Comparison of ENCODE assay signal across 8 cellular contexts in the genomic region with DNA sequence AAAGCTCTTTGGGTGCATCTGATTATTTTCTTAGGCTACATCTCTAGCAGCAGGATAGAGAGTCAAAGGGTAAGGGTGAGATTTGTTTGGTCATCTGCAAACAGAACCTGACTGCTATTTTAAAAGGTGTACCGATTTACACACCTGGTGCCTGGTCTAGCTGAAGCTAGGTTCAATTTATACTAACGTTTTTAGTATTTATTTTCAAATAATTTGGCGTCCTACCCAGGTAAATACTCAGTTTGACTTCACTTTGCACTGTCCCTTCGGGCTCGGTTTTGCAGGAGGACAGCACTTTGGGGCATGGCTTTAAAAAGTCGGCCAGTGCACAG. TPM values are rescaled to one million over a fixed set of nuclear protein-coding genes. Genes with fewer than 3 reads are reported as not detected.
DNase-seq lines count a peak whose midpoint lies in the region; ATAC-seq lines count a peak whose summit lies in the region.

No MANE protein-coding gene starts in this region.

- POLR2A ChIA-PET in activated CD8-positive, alpha-beta T cell treated with anti-CD3 and anti-CD28 coated beads, Interleukin-2, amount 10 ng/mL, durations not matched to agents 7 days and 5 days (lab: Charles Lee): interaction anchor here (0.5 to 1.7 kb wide), 16 partner anchors 8 to 432 kb away, joined by 3 to 8 read pairs (median 4); a partner anchor contains a TSS

- DNase-seq in NCI-H510A treated with DMSO at 0.1 percent for 48 hours (lab: John Stamatoyannopoulos, UW): peak; percentile 74
- no peak for DNase-seq in NCI-H510A (lab: John Stamatoyannopoulos, UW)
- no peak for DNase-seq in activated CD8-positive, alpha-beta T cell treated with anti-CD3 and anti-CD28 coated beads, Interleukin-2, amount 10 ng/mL, durations not matched to agents 7 days and 5 days
- DNase-seq in immature natural killer cell: no peak
- DNase-seq in substantia nigra (lab: John Stamatoyannopoulos, UW): no peak
- DNase-seq in NCI-H2196 treated with DMSO at 0.1 percent for 48 hours (lab: John Stamatoyannopoulos, UW; ENCODE audit: unreplicated experiment): no peak
- no peak for DNase-seq in GM19238 (ENCODE audit: insufficient read length, low spot score)

- H3K4me3 Mint-ChIP-seq in activated CD8-positive, alpha-beta T cell treated with anti-CD3 and anti-CD28 coated beads, Interleukin-2, amount 10 ng/mL, durations not matched to agents 7 days and 5 days: peak overlapping the region; percentile 97
- H3K4me3 Mint-ChIP-seq in immature natural killer cell: peak overlapping the region; percentile 96 to 99 (median 98)

- H3K27me3 Mint-ChIP-seq in activated CD8-positive, alpha-beta T cell treated with anti-CD3 and anti-CD28 coated beads, Interleukin-2, amount 10 ng/mL, durations not matched to agents 7 days and 5 days (ENCODE audit: low read depth): no peaks in the 10 kb centered on the region
- H3K27me3 Mint-ChIP-seq in immature natural killer cell (ENCODE audit: low read depth in 3 of 3): peaks cover 6 to 18% (median 7%) of the 10 kb centered on the region in 3 donors

- H3K27ac Mint-ChIP-seq in activated CD8-positive, alpha-beta T cell treated with anti-CD3 and anti-CD28 coated beads, Interleukin-2, amount 10 ng/mL, durations not matched to agents 7 days and 5 days: peak overlapping the region; percentile 100
- peak overlapping the region; percentile 97 to 99 (median 98) for H3K27ac Mint-ChIP-seq in immature natural killer cell

- H3K27ac ChIP-seq in substantia nigra (ENCODE audit: low read depth, low read length, poor library complexity, severe bottlenecking): peak overlapping the region; percentile 95

- no peak for ATAC-seq in activated CD8-positive, alpha-beta T cell treated with anti-CD3 and anti-CD28 coated beads, Interleukin-2, amount 10 ng/mL, durations not matched to agents 7 days and 5 days
- ATAC-seq in GM18511 (IDR thresholded peaks at IDR 0.05; ENCODE audit: unreplicated experiment): no peak

- CTCF ChIA-PET in activated CD8-positive, alpha-beta T cell treated with anti-CD3 and anti-CD28 coated beads, Interleukin-2, amount 10 ng/mL, durations not matched to agents 7 days and 5 days (lab: Charles Lee): interaction anchor here (0.6 to 2.3 kb wide), 15 partner anchors 9 to 403 kb away, joined by 3 to 6 read pairs (median 4); no protein-coding TSS in a partner anchor

- H3K36me3 Mint-ChIP-seq in activated CD8-positive, alpha-beta T cell treated with anti-CD3 and anti-CD28 coated beads, Interleukin-2, amount 10 ng/mL, durations not matched to agents 7 days and 5 days (ENCODE audit: low read depth): peaks cover 40% of the 10 kb centered on the region
- H3K36me3 Mint-ChIP-seq in immature natural killer cell: peaks cover 6 to 11% (median 7%) of the 10 kb centered on the region in 3 donors

- H3K9me3 Mint-ChIP-seq in activated CD8-positive, alpha-beta T cell treated with anti-CD3 and anti-CD28 coated beads, Interleukin-2, amount 10 ng/mL, durations not matched to agents 7 days and 5 days (ENCODE audit: insufficient read depth): no peaks in the 10 kb centered on the region
- H3K9me3 Mint-ChIP-seq in immature natural killer cell: no peaks in the 10 kb centered on the region

- H3K4me1 Mint-ChIP-seq in activated CD8-positive, alpha-beta T cell treated with anti-CD3 and anti-CD28 coated beads, Interleukin-2, amount 10 ng/mL, durations not matched to agents 7 days and 5 days (ENCODE audit: low read depth): peaks cover 39% of the 10 kb centered on the region
- peaks cover 22 to 31% of the 10 kb centered on the region in 2 donors for H3K4me1 Mint-ChIP-seq in immature natural killer cell

RNA-seq across cellular contexts. Expression of a gene that starts 0.7 kb away (rescaled TPM):
- 10 to 100 TPM; 28.9 to 32.9 TPM for total RNA-seq in activated CD8-positive, alpha-beta T cell treated with anti-CD3 and anti-CD28 coated beads, Interleukin-2, amount 10 ng/mL, durations not matched to agents 7 days and 5 days
- 100 to 1,000 TPM in 1 of 3 donors, 10 to 100 TPM in 2; 50.0 to 116 (median 58.6) TPM for polyA plus RNA-seq in immature natural killer cell

RNA-seq across cellular contexts. Expression of a gene that starts 0.7 kb away (rescaled TPM):
- 10 to 100 TPM; 53.9 to 56.1 TPM for total RNA-seq in activated CD8-positive, alpha-beta T cell treated with anti-CD3 and anti-CD28 coated beads, Interleukin-2, amount 10 ng/mL, durations not matched to agents 7 days and 5 days
- polyA plus RNA-seq in immature natural killer cell: 1 to 10 TPM; 1.2 to 5.6 (median 4.2) TPM
